In genomic region chr9:26800322-26800721, GRCh38 we compare ENCODE assay signal across 27 cellular contexts.
"Had no signal": no experiment of that assay in that cellular context is flagged by ENCODE, and none has a peak within 500 bp of the region (broad histone marks: within the 10 kb centered on the region; RNA-seq: fewer than 3 reads in every experiment).

No MANE protein-coding gene starts in this region.

- DNase-seq: activated CD4-positive, alpha-beta memory T cell treated with anti-CD3 and anti-CD28 coated beads, Interleukin-2, amount 10 ng/mL, durations not matched to agents 7 days and 5 days; activated CD4-positive, alpha-beta T cell treated with anti-CD3 and anti-CD28 coated beads, Interleukin-2, amount 10 ng/mL, durations not matched to agents 24 days and 14 days; activated CD8-positive, alpha-beta memory T cell treated with anti-CD3 and anti-CD28 coated beads, Interleukin-2, amount 50 U/mL, for 48 hours; activated gamma-delta T cell; activated naive CD4-positive, alpha-beta T cell treated with anti-CD3 and anti-CD28 coated beads, Interleukin-2, amount 10 ng/mL, durations not matched to agents 7 days and 5 days; activated naive CD8-positive, alpha-beta T cell treated with anti-CD3 and anti-CD28 coated beads, Interleukin-2, amount 10 ng/mL, durations not matched to agents 7 days and 5 days; activated T-cell treated with anti-CD3 and anti-CD28 coated beads, Interleukin-2, amount 50 U/mL, for 24 hours; cerebellar nuclear complex; dorsolateral prefrontal cortex; effector memory CD4-positive, alpha-beta T cell; erythroblast; gastrocnemius medialis; glutamatergic neuron; left lung; lower lobe of right lung; mesenchymal stem cell; naive thymus-derived CD8-positive, alpha-beta T cell; occipital lobe; right cardiac atrium; stimulated activated CD4-positive, alpha-beta T cell treated with anti-CD3 and anti-CD28 coated beads, Interleukin-15, amount 100 ng/mL, for 24 hours; stimulated activated CD4-positive, alpha-beta T cell treated with anti-CD3 and anti-CD28 coated beads, Interleukin-2, amount 100 ng/mL, for 24 hours; stimulated activated naive B cell treated with anti-CD40 and anti-IgM and Interleukin-4, amounts not matched to agents 10 μg/mL and 1 μg/mL and 100 μg/mL, for 72 hours; stomach; WERI-Rb-1 had no signal

- ATAC-seq: activated CD4-positive, CD25-positive, alpha-beta regulatory T cell treated with anti-CD3 and anti-CD28 coated beads, Interleukin-2, amount 50 U/mL, for 24 hours; gastrocnemius medialis; left lung; lower lobe of right lung; naive thymus-derived CD8-positive, alpha-beta T cell; right cardiac atrium; stimulated activated naive B cell treated with anti-CD40 and anti-IgM and Interleukin-4, amounts not matched to agents 10 μg/mL and 1 μg/mL and 100 μg/mL, for 72 hours had no signal

- H3K27me3 Mint-ChIP-seq: activated CD4-positive, alpha-beta memory T cell treated with anti-CD3 and anti-CD28 coated beads, Interleukin-2, amount 10 ng/mL, durations not matched to agents 7 days and 5 days; activated CD4-positive, alpha-beta T cell treated with anti-CD3 and anti-CD28 coated beads, Interleukin-2, amount 10 ng/mL, durations not matched to agents 24 days and 14 days; activated naive CD4-positive, alpha-beta T cell treated with anti-CD3 and anti-CD28 coated beads, Interleukin-2, amount 10 ng/mL, durations not matched to agents 7 days and 5 days; activated naive CD8-positive, alpha-beta T cell treated with anti-CD3 and anti-CD28 coated beads, Interleukin-2, amount 10 ng/mL, durations not matched to agents 7 days and 5 days; activated T-cell treated with anti-CD3 and anti-CD28 coated beads, Interleukin-2, amount 50 U/mL, for 24 hours; brain had no signal

- H3K27ac Mint-ChIP-seq: activated CD4-positive, alpha-beta memory T cell treated with anti-CD3 and anti-CD28 coated beads, Interleukin-2, amount 10 ng/mL, durations not matched to agents 7 days and 5 days; activated CD4-positive, alpha-beta T cell treated with anti-CD3 and anti-CD28 coated beads, Interleukin-2, amount 10 ng/mL, durations not matched to agents 24 days and 14 days; activated naive CD4-positive, alpha-beta T cell treated with anti-CD3 and anti-CD28 coated beads, Interleukin-2, amount 10 ng/mL, durations not matched to agents 7 days and 5 days; activated naive CD8-positive, alpha-beta T cell treated with anti-CD3 and anti-CD28 coated beads, Interleukin-2, amount 10 ng/mL, durations not matched to agents 7 days and 5 days; activated T-cell treated with anti-CD3 and anti-CD28 coated beads, Interleukin-2, amount 50 U/mL, for 24 hours; brain; naive thymus-derived CD8-positive, alpha-beta T cell; neural progenitor cell; stimulated activated naive B cell treated with anti-CD40 and anti-IgM and Interleukin-4, amounts not matched to agents 10 μg/mL and 1 μg/mL and 100 μg/mL, for 72 hours had no signal

- H3K4me3 Mint-ChIP-seq: activated CD4-positive, alpha-beta memory T cell treated with anti-CD3 and anti-CD28 coated beads, Interleukin-2, amount 10 ng/mL, durations not matched to agents 7 days and 5 days; activated CD4-positive, alpha-beta T cell treated with anti-CD3 and anti-CD28 coated beads, Interleukin-2, amount 10 ng/mL, durations not matched to agents 24 days and 14 days; activated naive CD4-positive, alpha-beta T cell treated with anti-CD3 and anti-CD28 coated beads, Interleukin-2, amount 10 ng/mL, durations not matched to agents 7 days and 5 days; activated naive CD8-positive, alpha-beta T cell treated with anti-CD3 and anti-CD28 coated beads, Interleukin-2, amount 10 ng/mL, durations not matched to agents 7 days and 5 days; activated T-cell treated with anti-CD3 and anti-CD28 coated beads, Interleukin-2, amount 50 U/mL, for 24 hours; brain; naive thymus-derived CD8-positive, alpha-beta T cell; neural progenitor cell; stimulated activated naive B cell treated with anti-CD40 and anti-IgM and Interleukin-4, amounts not matched to agents 10 μg/mL and 1 μg/mL and 100 μg/mL, for 72 hours had no signal

- H3K36me3 Mint-ChIP-seq: activated naive CD4-positive, alpha-beta T cell treated with anti-CD3 and anti-CD28 coated beads, Interleukin-2, amount 10 ng/mL, durations not matched to agents 7 days and 5 days; activated naive CD8-positive, alpha-beta T cell treated with anti-CD3 and anti-CD28 coated beads, Interleukin-2, amount 10 ng/mL, durations not matched to agents 7 days and 5 days; brain; naive thymus-derived CD8-positive, alpha-beta T cell; neural progenitor cell; stimulated activated naive B cell treated with anti-CD40 and anti-IgM and Interleukin-4, amounts not matched to agents 10 μg/mL and 1 μg/mL and 100 μg/mL, for 72 hours had no signal

- H3K9me3 Mint-ChIP-seq: activated CD4-positive, alpha-beta memory T cell treated with anti-CD3 and anti-CD28 coated beads, Interleukin-2, amount 10 ng/mL, durations not matched to agents 7 days and 5 days; activated CD4-positive, alpha-beta T cell treated with anti-CD3 and anti-CD28 coated beads, Interleukin-2, amount 10 ng/mL, durations not matched to agents 24 days and 14 days; activated naive CD4-positive, alpha-beta T cell treated with anti-CD3 and anti-CD28 coated beads, Interleukin-2, amount 10 ng/mL, durations not matched to agents 7 days and 5 days; activated naive CD8-positive, alpha-beta T cell treated with anti-CD3 and anti-CD28 coated beads, Interleukin-2, amount 10 ng/mL, durations not matched to agents 7 days and 5 days; activated T-cell treated with anti-CD3 and anti-CD28 coated beads, Interleukin-2, amount 50 U/mL, for 24 hours; brain; naive thymus-derived CD8-positive, alpha-beta T cell; neural progenitor cell; stimulated activated naive B cell treated with anti-CD40 and anti-IgM and Interleukin-4, amounts not matched to agents 10 μg/mL and 1 μg/mL and 100 μg/mL, for 72 hours had no signal

- H3K4me1 Mint-ChIP-seq: activated CD4-positive, alpha-beta memory T cell treated with anti-CD3 and anti-CD28 coated beads, Interleukin-2, amount 10 ng/mL, durations not matched to agents 7 days and 5 days; activated CD4-positive, alpha-beta T cell treated with anti-CD3 and anti-CD28 coated beads, Interleukin-2, amount 10 ng/mL, durations not matched to agents 24 days and 14 days; activated naive CD4-positive, alpha-beta T cell treated with anti-CD3 and anti-CD28 coated beads, Interleukin-2, amount 10 ng/mL, durations not matched to agents 7 days and 5 days; activated naive CD8-positive, alpha-beta T cell treated with anti-CD3 and anti-CD28 coated beads, Interleukin-2, amount 10 ng/mL, durations not matched to agents 7 days and 5 days; brain; naive thymus-derived CD8-positive, alpha-beta T cell; neural progenitor cell; stimulated activated naive B cell treated with anti-CD40 and anti-IgM and Interleukin-4, amounts not matched to agents 10 μg/mL and 1 μg/mL and 100 μg/mL, for 72 hours had no signal
